ENCODE assay signal across 17 cellular contexts in genomic region chr5:157496847-157497246, GRCh38. TPM values are rescaled to one million over a fixed set of nuclear protein-coding genes. Genes with fewer than 3 reads are reported as not detected.
"Had no signal": no experiment of that assay in that cellular context is flagged by ENCODE, and none has a peak within 500 bp of the region (broad histone marks: within the 10 kb centered on the region; RNA-seq: fewer than 3 reads in every experiment).

No MANE protein-coding gene starts in this region.

- H3K27ac ChIP-seq: heart right ventricle, uterus had no signal

- DNase-seq: activated CD4-positive, alpha-beta T cell treated with anti-CD3 and anti-CD28 coated beads, Interleukin-2, amount 50 U/mL, for 48 hours; activated CD4-positive, CD25-positive, alpha-beta regulatory T cell; activated CD8-positive, alpha-beta memory T cell treated with anti-CD3 and anti-CD28 coated beads, Interleukin-2, amount 10 ng/mL, durations not matched to agents 7 days and 5 days; activated naive CD4-positive, alpha-beta T cell treated with Interleukin-2 at 50 U/mL for 16 hours; activated naive CD8-positive, alpha-beta T cell treated with anti-CD3 and anti-CD28 coated beads, Interleukin-2, amount 50 U/mL, for 24 hours; activated T-cell treated with anti-CD3 and anti-CD28 coated beads, Interleukin-2, amount 50 U/mL, for 4 hours; foreskin melanocyte; heart right ventricle; islet precursor cell; mesendoderm; nephron progenitor cell; stimulated activated CD4-positive, alpha-beta T cell treated with anti-CD3 and anti-CD28 coated beads, Interleukin-15, amount 100 ng/mL, for 24 hours; stimulated activated CD4-positive, alpha-beta T cell treated with anti-CD3 and anti-CD28 coated beads, Interleukin-4, amount 100 ng/mL, for 24 hours; T-cell; uterus had no signal

- H3K27ac Mint-ChIP-seq: activated naive CD8-positive, alpha-beta T cell treated with anti-CD3 and anti-CD28 coated beads, Interleukin-2, amount 50 U/mL, for 24 hours; nephron progenitor cell; T-cell had no signal

- ATAC-seq: activated CD8-positive, alpha-beta memory T cell treated with anti-CD3 and anti-CD28 coated beads, Interleukin-2, amount 10 ng/mL, durations not matched to agents 7 days and 5 days; activated naive CD8-positive, alpha-beta T cell treated with anti-CD3 and anti-CD28 coated beads, Interleukin-2, amount 50 U/mL, for 24 hours; activated T-cell treated with anti-CD3 and anti-CD28 coated beads, Interleukin-2, amount 50 U/mL, for 4 hours; left lobe of liver; T-cell had no signal

- H3K9me3 ChIP-seq: heart right ventricle, uterus had no signal

- H3K27me3 Mint-ChIP-seq: activated CD8-positive, alpha-beta memory T cell treated with anti-CD3 and anti-CD28 coated beads, Interleukin-2, amount 10 ng/mL, durations not matched to agents 7 days and 5 days; activated naive CD8-positive, alpha-beta T cell treated with anti-CD3 and anti-CD28 coated beads, Interleukin-2, amount 50 U/mL, for 24 hours; T-cell had no signal

- H3K36me3 ChIP-seq: uterus had no signal

- H3K4me3 ChIP-seq: heart right ventricle, uterus had no signal

- H3K4me1 ChIP-seq: uterus had no signal

- H3K27me3 ChIP-seq: heart right ventricle, uterus had no signal

- H3K9me3 Mint-ChIP-seq: activated T-cell treated with anti-CD3 and anti-CD28 coated beads, Interleukin-2, amount 50 U/mL, for 4 hours; nephron progenitor cell; T-cell had no signal

- H3K4me3 Mint-ChIP-seq: activated CD8-positive, alpha-beta memory T cell treated with anti-CD3 and anti-CD28 coated beads, Interleukin-2, amount 10 ng/mL, durations not matched to agents 7 days and 5 days; activated naive CD8-positive, alpha-beta T cell treated with anti-CD3 and anti-CD28 coated beads, Interleukin-2, amount 50 U/mL, for 24 hours; activated T-cell treated with anti-CD3 and anti-CD28 coated beads, Interleukin-2, amount 50 U/mL, for 4 hours; nephron progenitor cell; T-cell had no signal

RNA-seq across cellular contexts. Expression of gene NIPAL4, which starts 36.8 kb away (rescaled TPM):
- total RNA-seq: left lobe of liver, pulmonary artery endothelial cell had no signal
